Comparison of ENCODE assay signal across 1 cellular context in the genomic region with DNA sequence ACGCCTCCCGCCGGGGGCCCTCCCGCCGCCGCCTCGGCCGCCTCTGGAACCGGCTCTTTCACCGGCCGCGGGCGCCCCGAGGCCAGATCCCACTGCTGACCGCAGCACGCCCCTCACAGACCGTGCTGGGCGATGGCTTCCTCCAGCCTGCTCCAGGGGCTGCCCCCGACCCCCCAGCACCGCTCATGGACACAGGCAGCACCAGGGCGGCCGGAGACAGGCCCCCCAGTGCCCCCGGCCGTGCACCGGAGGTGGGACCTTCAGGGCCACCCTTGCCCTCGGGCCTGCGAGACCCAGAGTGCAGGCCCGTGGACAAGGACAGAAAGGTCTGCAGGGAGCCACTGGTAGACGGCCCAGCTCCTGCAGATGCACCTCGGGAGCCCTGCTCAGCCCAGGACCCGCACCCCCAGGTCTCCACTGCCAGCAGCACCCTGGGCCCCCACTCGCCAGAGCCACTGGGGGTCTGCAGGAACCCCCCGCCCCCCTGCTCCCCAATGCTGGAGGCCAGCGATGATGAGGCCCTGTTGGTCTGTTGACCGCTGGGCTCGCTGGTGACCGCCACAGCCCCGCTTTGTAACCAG.
A peak's percentile ranks its signal among the peaks of the same experiment; 100 is the strongest.
TF ChIP-seq lines count a peak whose summit lies in the region.

No MANE protein-coding gene starts in this region.

TF ChIP-seq in HEK293, 187 proteins besides CTCF, POLR2A, EP300 and RAD21:
- TF ChIP-seq ZNF184 (tag by site-specific recombination; IDR thresholded peaks at IDR 0.05) (no peak), ZNF23 (tag by site-specific recombination; IDR thresholded peaks at IDR 0.05; ENCODE audit: borderline replicate concordance) (no peak), GLIS2 (tag by site-specific recombination; IDR thresholded peaks at IDR 0.05) (peak; percentile 78), ZIC2 (tag by site-specific recombination; IDR thresholded peaks at IDR 0.05) (peak; percentile 64), KLF1 (tag by site-specific recombination; IDR thresholded peaks at IDR 0.05) (no peak), ZNF350 (tag by site-specific recombination; IDR thresholded peaks at IDR 0.05) (no peak)
- TF ChIP-seq, protein P1, sequence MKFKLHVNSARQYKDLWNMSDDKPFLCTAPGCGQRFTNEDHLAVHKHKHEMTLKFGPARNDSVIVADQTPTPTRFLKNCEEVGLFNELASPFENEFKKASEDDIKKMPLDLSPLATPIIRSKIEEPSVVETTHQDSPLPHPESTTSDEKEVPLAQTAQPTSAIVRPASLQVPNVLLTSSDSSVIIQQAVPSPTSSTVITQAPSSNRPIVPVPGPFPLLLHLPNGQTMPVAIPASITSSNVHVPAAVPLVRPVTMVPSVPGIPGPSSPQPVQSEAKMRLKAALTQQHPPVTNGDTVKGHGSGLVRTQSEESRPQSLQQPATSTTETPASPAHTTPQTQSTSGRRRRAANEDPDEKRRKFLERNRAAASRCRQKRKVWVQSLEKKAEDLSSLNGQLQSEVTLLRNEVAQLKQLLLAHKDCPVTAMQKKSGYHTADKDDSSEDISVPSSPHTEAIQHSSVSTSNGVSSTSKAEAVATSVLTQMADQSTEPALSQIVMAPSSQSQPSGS (tag by site-specific recombination; IDR thresholded peaks at IDR 0.05; ENCODE audit: low read depth): no peak
TF ChIP-seq in HEK293: peak in this region for 2.
